Comparison of ENCODE assay signal across 1 cellular context in genomic region chr3:64491843-64492242, GRCh38.
TF ChIP-seq lines count a peak whose summit lies in the region.

No MANE protein-coding gene starts in this region.

TF ChIP-seq in H1, 55 proteins besides CTCF, POLR2A, EP300 and RAD21 (continued from another document):
- no peak for TF ChIP-seq ATF2 (IDR thresholded peaks at IDR 0.05; ENCODE audit: low read length)
- TF ChIP-seq SIRT6 (IDR thresholded peaks at IDR 0.05; ENCODE audit: low read length), result no peak
- no peak for TF ChIP-seq EGR1 (IDR thresholded peaks at IDR 0.05; ENCODE audit: borderline replicate concordance, low read depth, low read length)
- TF ChIP-seq CTBP2 (IDR thresholded peaks at IDR 0.05; ENCODE audit: borderline replicate concordance, insufficient read depth, insufficient read length, low read length), result no peak
- TF ChIP-seq ZNF274 (IDR thresholded peaks at IDR 0.05; ENCODE audit: borderline replicate concordance, extremely low read depth, low read length), result no peak
- no peak for TF ChIP-seq BCL11A (IDR thresholded peaks at IDR 0.05; ENCODE audit: low read depth in 2 of 2, low read length in 2 of 2)
- no peak for TF ChIP-seq SRF (IDR thresholded peaks at IDR 0.05; ENCODE audit: low read depth, low read length)
- no peak for TF ChIP-seq TEAD4 (IDR thresholded peaks at IDR 0.05; ENCODE audit: low read depth, low read length)
- TF ChIP-seq SP2 (IDR thresholded peaks at IDR 0.05; ENCODE audit: low read length), result no peak
- no peak for TF ChIP-seq NANOG (IDR thresholded peaks at IDR 0.05; ENCODE audit: insufficient read depth, low read depth, low read length, poor library complexity, severe bottlenecking)
- TF ChIP-seq HDAC6 (IDR thresholded peaks at IDR 0.05; ENCODE audit: low read depth, low read length), result no peak
- no peak for TF ChIP-seq RXRA (IDR thresholded peaks at IDR 0.05; ENCODE audit: insufficient read depth, low read depth, low read length)
- no peak for TF ChIP-seq ASH2L (IDR thresholded peaks at IDR 0.05; ENCODE audit: low read length)
